10 cellular contexts compared by ENCODE assay signal in genomic region chr1:104624538-104624937, GRCh38.
"Had no signal": no experiment of that assay in that cellular context is flagged by ENCODE, and none has a peak within 500 bp of the region (broad histone marks: within the 10 kb centered on the region; RNA-seq: fewer than 3 reads in every experiment).

No MANE protein-coding gene starts in this region.

- H3K27ac ChIP-seq: GM23248 had no signal

- H3K9ac ChIP-seq: GM23248 had no signal

- ATAC-seq: GM23338, HCT116 had no signal

- H3K36me3 ChIP-seq: HAP-1 had no signal

- H3K4me2 ChIP-seq: GM23338 had no signal

- H3K9me3 ChIP-seq: HAP-1 had no signal

- DNase-seq: GM23248, GOT3, H7, H9, HFFc6 had no signal

- H3K4me1 ChIP-seq: HAP-1 had no signal

- H2AFZ ChIP-seq: GM23248, GM23338 had no signal

- FAIRE-seq: H1, H54 had no signal

- H3K4me3 ChIP-seq: GM23248, GM23338, HAP-1 had no signal
